9 cellular contexts compared by ENCODE assay signal in the genomic region with DNA sequence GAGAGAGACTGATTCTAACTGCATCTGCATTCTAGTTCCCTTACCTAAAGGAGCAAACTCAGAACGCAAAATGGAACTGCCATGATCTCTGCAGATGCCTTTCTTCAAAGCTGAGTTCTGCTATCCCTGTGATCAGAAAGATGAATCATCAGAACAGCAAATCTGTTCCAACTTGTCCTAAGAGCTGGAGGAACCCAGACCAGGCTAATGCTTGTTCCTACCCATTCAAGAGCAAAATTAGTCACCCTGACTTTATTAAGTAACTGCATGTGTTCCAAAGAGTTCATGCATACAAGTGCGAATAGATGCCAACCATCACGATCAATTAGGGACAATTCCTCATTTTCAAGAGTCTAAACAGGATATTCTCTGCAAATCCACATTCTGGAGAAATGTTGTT. TPM values are rescaled to one million over a fixed set of nuclear protein-coding genes. Genes with fewer than 3 reads are reported as not detected.
DNase-seq lines count a peak whose midpoint lies in the region; ATAC-seq and TF ChIP-seq lines count a peak whose summit lies in the region.
"Had no signal": no experiment of that assay in that cellular context is flagged by ENCODE, and none has a peak within 500 bp of the region (broad histone marks: within the 10 kb centered on the region; RNA-seq: fewer than 3 reads in every experiment).

No MANE protein-coding gene starts in this region.

- no peak for ATAC-seq in CD4-positive, alpha-beta T cell (ENCODE audit: poor library complexity)
- ATAC-seq in GM21515 (IDR thresholded peaks at IDR 0.05; ENCODE audit: unreplicated experiment) = no peak

- H3K4me1 Mint-ChIP-seq in CD4-positive, alpha-beta T cell (ENCODE audit: low read depth) = peaks cover 78% of the 10 kb centered on the region

- H3K27ac ChIP-seq in CD4-positive, alpha-beta T cell (ENCODE audit: low read depth, low read length) = no peak overlapping the region
- H3K27ac ChIP-seq in neutrophil (peak overlapping the region; percentile 99), thyroid gland (peak overlapping the region in 1 of 3 donors; percentile 57)

- peaks cover 63% of the 10 kb centered on the region for H3K36me3 Mint-ChIP-seq in CD4-positive, alpha-beta T cell (ENCODE audit: low read depth)

- TF ChIP-seq POLR2A in thyroid gland (IDR thresholded peaks at IDR 0.05) = no peak

- no peak overlapping the region for H3K4me3 Mint-ChIP-seq in CD4-positive, alpha-beta T cell

- H3K27me3 Mint-ChIP-seq in CD4-positive, alpha-beta T cell = no peaks in the 10 kb centered on the region

- intact Hi-C loops in CD4-positive, alpha-beta T cell (cut with DNase I, micrococcal nuclease) = no loop called here
- intact Hi-C loops in thyroid gland (cut with DNase I) = no loop called here

- no peaks in the 10 kb centered on the region for H3K9me3 Mint-ChIP-seq in CD4-positive, alpha-beta T cell

- no peak for DNase-seq in CD4-positive, alpha-beta T cell
- peak; percentile 23 for DNase-seq in MG63
- peak; percentile 98 for DNase-seq in epithelial cell of esophagus (ENCODE audit: low read depth)
- no peak for DNase-seq in stimulated activated CD4-positive, alpha-beta T cell treated with anti-CD3 and anti-CD28 coated beads, Interleukin-15, amount 100 ng/mL, for 24 hours
- no peak for DNase-seq in thyroid gland
- DNase-seq in NCI-H1436 (lab: John Stamatoyannopoulos, UW) = no peak
- DNase-seq: activated CD8-positive, alpha-beta memory T cell treated with anti-CD3 and anti-CD28 coated beads, Interleukin-2, amount 50 U/mL, for 4 hours had no signal

- peaks cover 61 to 69% of the 10 kb centered on the region in 2 experiments for H3K4me1 ChIP-seq in neutrophil (ENCODE audit: control insufficient read depth in 1 of 2, insufficient read depth in 1 of 2, low read depth in 1 of 2, low read length in 1 of 2)
- H3K4me1 ChIP-seq in thyroid gland = peaks cover 27 to 53% of the 10 kb centered on the region in 2 donors

- H3K4me3 ChIP-seq in MG63 = no peak overlapping the region
- H3K4me3 ChIP-seq in epithelial cell of esophagus (ENCODE audit: low read length) = no peak overlapping the region
- H3K4me3 ChIP-seq in neutrophil (ENCODE audit: low read depth in 1 of 2, low read length in 1 of 2) = no peak overlapping the region
- H3K4me3 ChIP-seq in thyroid gland (replicated peaks in 1 of 3) = no peak overlapping the region

- POLR2A ChIA-PET in CD4-positive, alpha-beta T cell (lab: Charles Lee) = interaction anchor here (1.0 kb wide), 1 partner anchor 28 kb away, joined by 3 read pairs; no protein-coding TSS in a partner anchor

- peak overlapping the region; percentile 61 for H3K27ac Mint-ChIP-seq in CD4-positive, alpha-beta T cell

- TF ChIP-seq CTCF in CD4-positive, alpha-beta T cell (IDR thresholded peaks at IDR 0.05) = no peak
- TF ChIP-seq CTCF in epithelial cell of esophagus (IDR thresholded peaks at IDR 0.05; ENCODE audit: insufficient read depth, low read depth, low read length, missing control alignments) (no peak), neutrophil (IDR thresholded peaks at IDR 0.05) (no peak), thyroid gland (IDR thresholded peaks at IDR 0.05) (no peak)

- no peaks in the 10 kb centered on the region for H3K9me3 ChIP-seq in CD4-positive, alpha-beta T cell (ENCODE audit: control insufficient read depth, low read length)
- no peaks in the 10 kb centered on the region for H3K9me3 ChIP-seq in MG63
- H3K9me3 ChIP-seq in neutrophil = no peaks in the 10 kb centered on the region
- no peaks in the 10 kb centered on the region for H3K9me3 ChIP-seq in thyroid gland

- no peaks in the 10 kb centered on the region for H3K36me3 ChIP-seq in MG63
- H3K36me3 ChIP-seq in neutrophil = peaks cover 51% of the 10 kb centered on the region
- no peaks in the 10 kb centered on the region for H3K36me3 ChIP-seq in thyroid gland

- CTCF ChIA-PET in CD4-positive, alpha-beta T cell (lab: Charles Lee) = interaction anchor here (0.7 kb wide), 1 partner anchor 121 kb away, joined by 4 read pairs; no protein-coding TSS in a partner anchor

- WGBS in thyroid gland, 2 donors = 81 to 96% methylated on average over 3 of the region's 3 CpGs

- H3K27me3 ChIP-seq in CD4-positive, alpha-beta T cell (ENCODE audit: control insufficient read depth, insufficient read depth, low read length) = no peaks in the 10 kb centered on the region
- H3K27me3 ChIP-seq in MG63 = no peaks in the 10 kb centered on the region
- no peaks in the 10 kb centered on the region for H3K27me3 ChIP-seq in neutrophil
- no peaks in the 10 kb centered on the region for H3K27me3 ChIP-seq in thyroid gland

RNA-seq across cellular contexts. Expression of a gene that starts 46.5 kb away (rescaled TPM):
- total RNA-seq in CD4-positive, alpha-beta T cell = 10 to 100 TPM; 75.4 to 79.2 TPM
- total RNA-seq in MG63 (2014; rRNA removed; shearing (Covaris generic); ENCODE audit: low replicate concordance) = not detected in 2 replicates
- total RNA-seq in thyroid gland = 10 to 100 TPM; 44.0 to 68.0 (median 60.2) TPM

Comparison
In these comparisons a context has a peak if more than half of its experiments do, and no peak if none do; other contexts are left out.
1. DNase-seq: peak in MG63 (single experiment) and epithelial cell of esophagus (single experiment); none in CD4-positive, alpha-beta T cell (0 of 10), stimulated activated CD4-positive, alpha-beta T cell treated with anti-CD3 and anti-CD28 coated beads, Interleukin-15, amount 100 ng/mL, for 24 hours (single experiment), thyroid gland (0 of 2) and NCI-H1436 (single experiment).
2. RNA of a gene that starts 46.5 kb away (total RNA-seq): 75.4 to 79.2 TPM in CD4-positive, alpha-beta T cell and 44.0 to 68.0 TPM in thyroid gland; not detected in MG63; every median in the first group is over 10 times any median in the second.